21 cellular contexts compared by ENCODE assay signal in the genomic region with DNA sequence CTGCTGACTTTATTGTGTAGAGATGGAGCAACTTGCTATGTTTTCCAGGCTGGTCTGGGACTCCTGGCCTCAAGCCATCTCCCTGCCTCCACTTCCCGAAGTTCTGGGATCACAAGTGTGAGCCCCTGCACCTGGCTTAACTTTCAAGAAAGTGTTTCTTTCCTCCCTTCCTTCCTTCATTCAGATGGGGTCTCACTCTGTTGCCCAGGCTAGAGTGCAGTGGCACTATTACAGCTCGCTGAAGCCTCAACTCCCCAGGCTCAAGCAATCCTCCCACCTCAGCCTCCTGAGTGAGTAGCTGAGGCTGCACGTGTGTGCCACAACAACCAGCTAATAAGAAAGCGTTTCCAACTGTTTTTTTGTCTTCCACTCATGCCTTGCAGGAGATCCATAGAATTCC.
DNase-seq lines count a peak whose midpoint lies in the region; ATAC-seq, FAIRE-seq and TF ChIP-seq lines count a peak whose summit lies in the region.
"Had no signal": no experiment of that assay in that cellular context is flagged by ENCODE, and none has a peak within 500 bp of the region (broad histone marks: within the 10 kb centered on the region; RNA-seq: fewer than 3 reads in every experiment).

No MANE protein-coding gene starts in this region.

- peak overlapping the region; percentile 17 for H3K27ac Mint-ChIP-seq in activated naive CD8-positive, alpha-beta T cell treated with anti-CD3 and anti-CD28 coated beads, Interleukin-2, amount 50 U/mL, for 24 hours
- H3K27ac Mint-ChIP-seq in activated naive CD8-positive, alpha-beta T cell treated with anti-CD3 and anti-CD28 coated beads for 36 hours, result no peak overlapping the region
- no peak overlapping the region for H3K27ac Mint-ChIP-seq in WTC11
- peak overlapping the region; percentile 13 for H3K27ac Mint-ChIP-seq in stimulated activated effector memory CD8-positive, alpha-beta T cell treated with anti-CD3 and anti-CD28 coated beads, Interleukin-12 subunit alpha, Interleukin-12 subunit beta, amount 100 ng/mL, for 72 hours
- H3K27ac Mint-ChIP-seq: CD14-positive monocyte, GM23338 had no signal

- no peak overlapping the region for H3K4me3 Mint-ChIP-seq in activated naive CD8-positive, alpha-beta T cell treated with anti-CD3 and anti-CD28 coated beads, Interleukin-2, amount 50 U/mL, for 24 hours
- no peak overlapping the region for H3K4me3 Mint-ChIP-seq in activated naive CD8-positive, alpha-beta T cell treated with anti-CD3 and anti-CD28 coated beads for 36 hours
- H3K4me3 Mint-ChIP-seq in WTC11, result no peak overlapping the region
- no peak overlapping the region for H3K4me3 Mint-ChIP-seq in stimulated activated effector memory CD8-positive, alpha-beta T cell treated with anti-CD3 and anti-CD28 coated beads, Interleukin-12 subunit alpha, Interleukin-12 subunit beta, amount 100 ng/mL, for 72 hours
- H3K4me3 Mint-ChIP-seq: CD14-positive monocyte; CD4-positive, alpha-beta memory T cell; GM23338 had no signal

- ATAC-seq in activated naive CD8-positive, alpha-beta T cell treated with anti-CD3 and anti-CD28 coated beads, Interleukin-2, amount 50 U/mL, for 24 hours, result no peak
- ATAC-seq in WTC11, result no peak
- ATAC-seq in stimulated activated effector memory CD8-positive, alpha-beta T cell treated with anti-CD3 and anti-CD28 coated beads, Interleukin-12 subunit alpha, Interleukin-12 subunit beta, amount 100 ng/mL, for 72 hours, result no peak
- ATAC-seq: A549, GM23338 had no signal

- FAIRE-seq in small intestine (lab: Jason Lieb, UNC), result no peak
- FAIRE-seq: A549, GM12892, GM18507, H54 had no signal

- CTCF ChIA-PET in WTC11 (lab: Charles Lee), result no interaction called here

- no peak for TF ChIP-seq EP300 in esophagus muscularis mucosa (IDR thresholded peaks at IDR 0.05)

- intact Hi-C loops in esophagus muscularis mucosa (cut with DNase I), result no loop called here

- H3K9me3 ChIP-seq in esophagus muscularis mucosa (no peaks in the 10 kb centered on the region), small intestine (ENCODE audit: control insufficient read depth, low read depth) (no peaks in the 10 kb centered on the region)

- H3K27me3 ChIP-seq in esophagus muscularis mucosa (no peaks in the 10 kb centered on the region), small intestine (ENCODE audit: control insufficient read depth in 2 of 2, insufficient read depth in 2 of 2, low read length in 2 of 2) (no peaks in the 10 kb centered on the region)

- no peaks in the 10 kb centered on the region for H3K4me1 ChIP-seq in esophagus muscularis mucosa
- H3K4me1 ChIP-seq in small intestine (ENCODE audit: control insufficient read depth in 2 of 2, insufficient read depth in 1 of 2, low read depth in 1 of 2, low read length in 1 of 2), result no peaks in the 10 kb centered on the region

- H3K36me3 ChIP-seq in esophagus muscularis mucosa, result no peaks in the 10 kb centered on the region
- H3K36me3 ChIP-seq in small intestine (ENCODE audit: control insufficient read depth in 2 of 2, insufficient read depth in 2 of 2, low read length in 2 of 2), result no peaks in the 10 kb centered on the region

- no peak for TF ChIP-seq POLR2A in esophagus muscularis mucosa (IDR thresholded peaks at IDR 0.05; ENCODE audit: low read depth)

- no peaks in the 10 kb centered on the region for H3K27me3 Mint-ChIP-seq in activated naive CD8-positive, alpha-beta T cell treated with anti-CD3 and anti-CD28 coated beads, Interleukin-2, amount 50 U/mL, for 24 hours
- no peaks in the 10 kb centered on the region for H3K27me3 Mint-ChIP-seq in activated naive CD8-positive, alpha-beta T cell treated with anti-CD3 and anti-CD28 coated beads for 36 hours
- H3K27me3 Mint-ChIP-seq in WTC11 (ENCODE audit: low read depth), result no peaks in the 10 kb centered on the region
- H3K27me3 Mint-ChIP-seq: CD4-positive, alpha-beta memory T cell had no signal

- no peak for TF ChIP-seq CTCF in WTC11 (IDR thresholded peaks at IDR 0.05)
- no peak for TF ChIP-seq CTCF in esophagus muscularis mucosa (IDR thresholded peaks at IDR 0.05)

- H3K4me1 Mint-ChIP-seq in activated naive CD8-positive, alpha-beta T cell treated with anti-CD3 and anti-CD28 coated beads, Interleukin-2, amount 50 U/mL, for 24 hours, result peaks cover 44% of the 10 kb centered on the region
- H3K4me1 Mint-ChIP-seq in activated naive CD8-positive, alpha-beta T cell treated with anti-CD3 and anti-CD28 coated beads for 36 hours, result peaks cover 44% of the 10 kb centered on the region
- H3K4me1 Mint-ChIP-seq in WTC11, result peaks cover 3% of the 10 kb centered on the region
- H3K4me1 Mint-ChIP-seq in stimulated activated effector memory CD8-positive, alpha-beta T cell treated with anti-CD3 and anti-CD28 coated beads, Interleukin-12 subunit alpha, Interleukin-12 subunit beta, amount 100 ng/mL, for 72 hours, result peaks cover 27% of the 10 kb centered on the region
- H3K4me1 Mint-ChIP-seq: GM23338 had no signal

- no peak overlapping the region for H3K4me3 ChIP-seq in esophagus muscularis mucosa
- H3K4me3 ChIP-seq in small intestine (ENCODE audit: low read depth in 1 of 2, low read length in 2 of 2), result no peak overlapping the region
- H3K4me3 ChIP-seq: A549, GM23338 had no signal

- H3K27ac ChIP-seq in esophagus muscularis mucosa (replicated peaks in 1 of 4) (no peak overlapping the region), small intestine (ENCODE audit: low read depth in 1 of 2, low read length in 1 of 2) (no peak overlapping the region)
- H3K27ac ChIP-seq: 22Rv1 had no signal

- POLR2A ChIA-PET in WTC11 (lab: Charles Lee), result no interaction called here

- 86% methylated on average over 4 of the region's 4 CpGs for WGBS in esophagus muscularis mucosa
- WGBS in small intestine, 3 donors, result 89 to 93% (median 90%) methylated on average over 4 of the region's 4 CpGs

- H3K36me3 Mint-ChIP-seq in activated naive CD8-positive, alpha-beta T cell treated with anti-CD3 and anti-CD28 coated beads, Interleukin-2, amount 50 U/mL, for 24 hours (ENCODE audit: low read depth), result peaks cover 9% of the 10 kb centered on the region
- H3K36me3 Mint-ChIP-seq in activated naive CD8-positive, alpha-beta T cell treated with anti-CD3 and anti-CD28 coated beads for 36 hours, result peaks cover 18% of the 10 kb centered on the region
- no peaks in the 10 kb centered on the region for H3K36me3 Mint-ChIP-seq in WTC11
- H3K36me3 Mint-ChIP-seq in stimulated activated effector memory CD8-positive, alpha-beta T cell treated with anti-CD3 and anti-CD28 coated beads, Interleukin-12 subunit alpha, Interleukin-12 subunit beta, amount 100 ng/mL, for 72 hours, result no peaks in the 10 kb centered on the region
- H3K36me3 Mint-ChIP-seq: CD14-positive monocyte had no signal

- peaks cover 21% of the 10 kb centered on the region for H3K9me3 Mint-ChIP-seq in activated naive CD8-positive, alpha-beta T cell treated with anti-CD3 and anti-CD28 coated beads, Interleukin-2, amount 50 U/mL, for 24 hours
- H3K9me3 Mint-ChIP-seq in activated naive CD8-positive, alpha-beta T cell treated with anti-CD3 and anti-CD28 coated beads for 36 hours, result peaks cover 9% of the 10 kb centered on the region
- H3K9me3 Mint-ChIP-seq in WTC11, result 0 out of 2 replicates have a peak, but pooled peaks cover 7% of the 10 kb centered on the region
- H3K9me3 Mint-ChIP-seq in stimulated activated effector memory CD8-positive, alpha-beta T cell treated with anti-CD3 and anti-CD28 coated beads, Interleukin-12 subunit alpha, Interleukin-12 subunit beta, amount 100 ng/mL, for 72 hours, result no peaks in the 10 kb centered on the region
- H3K9me3 Mint-ChIP-seq: CD4-positive, alpha-beta memory T cell; GM23338 had no signal

- DNase-seq in activated naive CD8-positive, alpha-beta T cell treated with anti-CD3 and anti-CD28 coated beads, Interleukin-2, amount 50 U/mL, for 24 hours, result no peak
- no peak for DNase-seq in activated naive CD8-positive, alpha-beta T cell treated with anti-CD3 and anti-CD28 coated beads for 36 hours
- DNase-seq in WTC11 (ENCODE audit: low spot score) (no peak), esophagus muscularis mucosa (ENCODE audit: extremely low spot score) (peak; percentile 70), epidermal melanocyte (ENCODE audit: insufficient read length, low spot score) (no peak), small intestine (no peak)
- DNase-seq in stimulated activated effector memory CD8-positive, alpha-beta T cell treated with anti-CD3 and anti-CD28 coated beads, Interleukin-12 subunit alpha, Interleukin-12 subunit beta, amount 100 ng/mL, for 72 hours (ENCODE audit: low spot score in 2 of 2), result no peak
- DNase-seq in stimulated activated CD4-positive, alpha-beta T cell treated with anti-CD3 and anti-CD28 coated beads, Interleukin-15, amount 100 ng/mL, for 24 hours, result no peak
- DNase-seq: AML-193; CD4-positive, alpha-beta memory T cell; DMS153; DMS79; GDM1; HCEC 1CT had no signal

TF ChIP-seq in WTC11, 78 proteins besides CTCF, POLR2A, EP300 and RAD21 (continues in another document):
- TF ChIP-seq, protein P1, sequence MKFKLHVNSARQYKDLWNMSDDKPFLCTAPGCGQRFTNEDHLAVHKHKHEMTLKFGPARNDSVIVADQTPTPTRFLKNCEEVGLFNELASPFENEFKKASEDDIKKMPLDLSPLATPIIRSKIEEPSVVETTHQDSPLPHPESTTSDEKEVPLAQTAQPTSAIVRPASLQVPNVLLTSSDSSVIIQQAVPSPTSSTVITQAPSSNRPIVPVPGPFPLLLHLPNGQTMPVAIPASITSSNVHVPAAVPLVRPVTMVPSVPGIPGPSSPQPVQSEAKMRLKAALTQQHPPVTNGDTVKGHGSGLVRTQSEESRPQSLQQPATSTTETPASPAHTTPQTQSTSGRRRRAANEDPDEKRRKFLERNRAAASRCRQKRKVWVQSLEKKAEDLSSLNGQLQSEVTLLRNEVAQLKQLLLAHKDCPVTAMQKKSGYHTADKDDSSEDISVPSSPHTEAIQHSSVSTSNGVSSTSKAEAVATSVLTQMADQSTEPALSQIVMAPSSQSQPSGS (CRISPR knock-in tag; IDR thresholded peaks at IDR 0.05; ENCODE audit: borderline replicate concordance, low read depth), result no peak
- TF ChIP-seq ZNF263 (CRISPR knock-in tag; IDR thresholded peaks at IDR 0.05; ENCODE audit: low read depth) (no peak), ZNF121 (CRISPR knock-in tag; IDR thresholded peaks at IDR 0.05) (peak; percentile 82), TEAD4 (CRISPR knock-in tag; IDR thresholded peaks at IDR 0.05) (no peak)
- TF ChIP-seq, protein P2, sequence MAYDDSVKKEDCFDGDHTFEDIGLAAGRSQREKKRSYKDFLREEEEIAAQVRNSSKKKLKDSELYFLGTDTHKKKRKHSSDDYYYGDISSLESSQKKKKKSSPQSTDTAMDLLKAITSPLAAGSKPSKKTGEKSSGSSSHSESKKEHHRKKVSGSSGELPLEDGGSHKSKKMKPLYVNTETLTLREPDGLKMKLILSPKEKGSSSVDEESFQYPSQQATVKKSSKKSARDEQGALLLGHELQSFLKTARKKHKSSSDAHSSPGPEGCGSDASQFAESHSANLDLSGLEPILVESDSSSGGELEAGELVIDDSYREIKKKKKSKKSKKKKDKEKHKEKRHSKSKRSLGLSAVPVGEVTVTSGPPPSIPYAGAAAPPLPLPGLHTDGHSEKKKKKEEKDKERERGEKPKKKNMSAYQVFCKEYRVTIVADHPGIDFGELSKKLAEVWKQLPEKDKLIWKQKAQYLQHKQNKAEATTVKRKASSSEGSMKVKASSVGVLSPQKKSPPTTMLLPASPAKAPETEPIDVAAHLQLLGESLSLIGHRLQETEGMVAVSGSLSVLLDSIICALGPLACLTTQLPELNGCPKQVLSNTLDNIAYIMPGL (CRISPR knock-in tag; IDR thresholded peaks at IDR 0.05), result no peak

Comparison
In these comparisons a context has a peak if more than half of its experiments do, and no peak if none do; other contexts are left out.
1. H3K27ac Mint-ChIP-seq: peak in activated naive CD8-positive, alpha-beta T cell treated with anti-CD3 and anti-CD28 coated beads, Interleukin-2, amount 50 U/mL, for 24 hours (single experiment) and stimulated activated effector memory CD8-positive, alpha-beta T cell treated with anti-CD3 and anti-CD28 coated beads, Interleukin-12 subunit alpha, Interleukin-12 subunit beta, amount 100 ng/mL, for 72 hours (single experiment); none in activated naive CD8-positive, alpha-beta T cell treated with anti-CD3 and anti-CD28 coated beads for 36 hours (single experiment) and WTC11 (single experiment).